ENCODE assay signal across 1 cellular context in the genomic region with DNA sequence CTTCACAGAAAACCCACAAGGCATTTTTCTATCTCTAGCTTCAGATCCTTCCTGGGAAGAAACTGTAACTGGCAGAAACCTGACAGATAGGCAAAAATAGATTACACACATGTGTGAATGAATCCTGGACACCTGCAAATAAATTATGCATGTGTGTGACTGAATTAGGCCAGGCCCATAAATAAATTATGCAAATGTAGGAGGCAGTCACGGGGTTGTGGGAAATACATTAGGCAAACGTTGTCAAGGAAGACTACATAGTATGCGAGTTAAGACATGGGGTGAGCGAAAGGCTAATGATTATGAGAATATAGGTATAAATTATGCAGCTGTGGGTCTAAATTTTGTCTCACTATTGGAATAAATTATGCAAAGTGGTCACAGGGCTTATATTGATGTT.
TF ChIP-seq lines count a peak whose summit lies in the region.

No MANE protein-coding gene starts in this region.

TF ChIP-seq in WTC11, 78 proteins besides CTCF, POLR2A, EP300 and RAD21 (continued from another document):
- TF ChIP-seq, protein P1, sequence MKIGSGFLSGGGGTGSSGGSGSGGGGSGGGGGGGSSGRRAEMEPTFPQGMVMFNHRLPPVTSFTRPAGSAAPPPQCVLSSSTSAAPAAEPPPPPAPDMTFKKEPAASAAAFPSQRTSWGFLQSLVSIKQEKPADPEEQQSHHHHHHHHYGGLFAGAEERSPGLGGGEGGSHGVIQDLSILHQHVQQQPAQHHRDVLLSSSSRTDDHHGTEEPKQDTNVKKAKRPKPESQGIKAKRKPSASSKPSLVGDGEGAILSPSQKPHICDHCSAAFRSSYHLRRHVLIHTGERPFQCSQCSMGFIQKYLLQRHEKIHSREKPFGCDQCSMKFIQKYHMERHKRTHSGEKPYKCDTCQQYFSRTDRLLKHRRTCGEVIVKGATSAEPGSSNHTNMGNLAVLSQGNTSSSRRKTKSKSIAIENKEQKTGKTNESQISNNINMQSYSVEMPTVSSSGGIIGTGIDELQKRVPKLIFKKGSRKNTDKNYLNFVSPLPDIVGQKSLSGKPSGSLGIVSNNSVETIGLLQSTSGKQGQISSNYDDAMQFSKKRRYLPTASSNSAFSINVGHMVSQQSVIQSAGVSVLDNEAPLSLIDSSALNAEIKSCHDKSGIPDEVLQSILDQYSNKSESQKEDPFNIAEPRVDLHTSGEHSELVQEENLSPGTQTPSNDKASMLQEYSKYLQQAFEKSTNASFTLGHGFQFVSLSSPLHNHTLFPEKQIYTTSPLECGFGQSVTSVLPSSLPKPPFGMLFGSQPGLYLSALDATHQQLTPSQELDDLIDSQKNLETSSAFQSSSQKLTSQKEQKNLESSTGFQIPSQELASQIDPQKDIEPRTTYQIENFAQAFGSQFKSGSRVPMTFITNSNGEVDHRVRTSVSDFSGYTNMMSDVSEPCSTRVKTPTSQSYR (CRISPR knock-in tag; IDR thresholded peaks at IDR 0.05): no peak
- TF ChIP-seq NFYB (CRISPR knock-in tag; conservative IDR thresholded peaks at IDR 0.05; ENCODE audit: low read depth) (no peak), NFE2L1 (CRISPR knock-in tag; IDR thresholded peaks at IDR 0.05) (no peak)
